Comparison of ENCODE assay signal across 24 cellular contexts in the genomic region with DNA sequence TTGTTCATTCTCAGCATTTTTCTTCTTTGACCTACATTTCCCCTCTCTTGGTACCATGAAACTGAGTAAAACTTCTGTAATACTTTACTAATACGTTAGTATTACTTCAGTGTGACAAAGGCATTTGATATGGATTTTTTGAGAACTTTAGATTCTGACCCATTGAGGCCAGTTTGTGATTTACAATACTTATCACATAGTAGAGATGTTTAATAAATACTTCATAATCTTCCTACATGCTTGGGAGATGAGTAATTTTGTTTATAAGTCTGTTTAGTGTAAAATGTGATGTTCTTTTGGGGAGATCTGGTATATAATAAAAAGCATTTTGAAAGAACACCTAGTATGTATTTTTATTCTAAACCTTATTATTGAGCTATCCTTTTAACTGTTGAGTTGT. TPM values are rescaled to one million over a fixed set of nuclear protein-coding genes. Genes with fewer than 3 reads are reported as not detected.
"Had no signal": no experiment of that assay in that cellular context is flagged by ENCODE, and none has a peak within 500 bp of the region (broad histone marks: within the 10 kb centered on the region; RNA-seq: fewer than 3 reads in every experiment).

No MANE protein-coding gene starts in this region.

- H3K27me3 ChIP-seq: esophagus squamous epithelium, foreskin keratinocyte, neutrophil, right lobe of liver, spleen, tibial artery, upper lobe of left lung, vagina had no signal

- H3K36me3 ChIP-seq: right lobe of liver had no signal

- H3K27ac Mint-ChIP-seq: immature natural killer cell; stimulated activated memory B cell treated with anti-CD40 and anti-IgM and Interleukin-4, amounts not matched to agents 10 μg/mL and 1 μg/mL and 100 μg/mL, for 72 hours; stimulated activated naive CD8-positive, alpha-beta T cell treated with anti-CD3 and anti-CD28 coated beads, Interleukin-15, Interleukin-2, amounts not matched to agents 100 ng/mL and 50 ng/mL, for 24 hours had no signal

- H3K4me3 Mint-ChIP-seq: immature natural killer cell; naive thymus-derived CD8-positive, alpha-beta T cell; stimulated activated memory B cell treated with anti-CD40 and anti-IgM and Interleukin-4, amounts not matched to agents 10 μg/mL and 1 μg/mL and 100 μg/mL, for 72 hours; stimulated activated naive CD8-positive, alpha-beta T cell treated with anti-CD3 and anti-CD28 coated beads, Interleukin-15, Interleukin-2, amounts not matched to agents 100 ng/mL and 50 ng/mL, for 24 hours had no signal

- H3K27ac ChIP-seq: esophagus squamous epithelium, foreskin keratinocyte, neutrophil, psoas muscle, right lobe of liver, spleen, tibial artery, upper lobe of left lung, vagina had no signal

- H3K9me3 Mint-ChIP-seq: immature natural killer cell; naive thymus-derived CD8-positive, alpha-beta T cell; stimulated activated memory B cell treated with anti-CD40 and anti-IgM and Interleukin-4, amounts not matched to agents 10 μg/mL and 1 μg/mL and 100 μg/mL, for 72 hours; stimulated activated naive CD8-positive, alpha-beta T cell treated with anti-CD3 and anti-CD28 coated beads, Interleukin-15, Interleukin-2, amounts not matched to agents 100 ng/mL and 50 ng/mL, for 24 hours had no signal

- H3K9me3 ChIP-seq: esophagus squamous epithelium, neutrophil, psoas muscle, right lobe of liver, spleen, tibial artery, upper lobe of left lung, vagina had no signal

- H3K4me1 ChIP-seq: esophagus squamous epithelium, foreskin keratinocyte, psoas muscle, right lobe of liver, tibial artery, upper lobe of left lung, vagina had no signal

- DNase-seq: dermis blood vessel endothelial cell; esophagus squamous epithelium; foreskin keratinocyte; immature natural killer cell; kidney; left colon; left ventricle myocardium superior; mesendoderm; naive thymus-derived CD8-positive, alpha-beta T cell; psoas muscle; retina; right lobe of liver; spleen; stimulated activated CD4-positive, alpha-beta T cell treated with anti-CD3 and anti-CD28 coated beads, Interleukin-15, amount 100 ng/mL, for 24 hours; stimulated activated CD4-positive, alpha-beta T cell treated with anti-CD3 and anti-CD28 coated beads, Interleukin-1b, Interleukin-23, amount 100 ng/mL, for 48 hours; stimulated activated CD4-positive, alpha-beta T cell treated with anti-CD3 and anti-CD28 coated beads, Interleukin-4, amount 100 ng/mL, for 24 hours; tibial artery; upper lobe of left lung had no signal

- H3K27me3 Mint-ChIP-seq: naive thymus-derived CD8-positive, alpha-beta T cell; stimulated activated memory B cell treated with anti-CD40 and anti-IgM and Interleukin-4, amounts not matched to agents 10 μg/mL and 1 μg/mL and 100 μg/mL, for 72 hours; stimulated activated naive CD8-positive, alpha-beta T cell treated with anti-CD3 and anti-CD28 coated beads, Interleukin-15, Interleukin-2, amounts not matched to agents 100 ng/mL and 50 ng/mL, for 24 hours had no signal

- ATAC-seq: foreskin keratinocyte; left colon; left ventricle myocardium superior; naive thymus-derived CD8-positive, alpha-beta T cell; psoas muscle; right lobe of liver; stimulated activated memory B cell treated with anti-CD40 and anti-IgM and Interleukin-4, amounts not matched to agents 10 μg/mL and 1 μg/mL and 100 μg/mL, for 72 hours had no signal

- H3K4me3 ChIP-seq: esophagus squamous epithelium, lung, psoas muscle, right lobe of liver, spleen, tibial artery, upper lobe of left lung, vagina had no signal

RNA-seq across cellular contexts. Expression of a gene that starts 50.9 kb away (rescaled TPM):
- total RNA-seq: dermis blood vessel endothelial cell; esophagus squamous epithelium; left ventricle myocardium superior; lung; naive thymus-derived CD8-positive, alpha-beta T cell; psoas muscle; right lobe of liver; skeletal muscle tissue; spleen; upper lobe of left lung; vagina had no signal
- polyA plus RNA-seq: lung had no signal
